31 cellular contexts compared by ENCODE assay signal in the genomic region with DNA sequence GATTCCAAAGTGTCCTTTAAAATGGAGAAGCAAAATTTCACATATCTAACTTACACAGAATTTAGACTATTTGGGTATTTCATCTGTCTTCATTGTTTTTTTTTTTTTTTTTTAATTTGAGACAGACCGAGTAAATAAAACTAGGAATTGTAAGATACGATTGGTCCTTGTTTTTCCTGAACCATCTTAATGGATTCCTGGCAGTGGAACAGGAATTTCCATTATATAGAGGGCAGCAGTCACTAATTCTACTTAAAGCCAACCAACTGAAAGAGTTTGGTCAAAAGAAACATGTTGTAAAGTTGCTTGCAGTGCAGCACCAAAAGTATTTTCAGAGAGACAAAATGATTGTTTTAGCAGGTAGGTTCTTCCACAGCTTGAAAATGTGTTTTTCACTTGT.
"Had no signal": no experiment of that assay in that cellular context is flagged by ENCODE, and none has a peak within 500 bp of the region (broad histone marks: within the 10 kb centered on the region; RNA-seq: fewer than 3 reads in every experiment).

No MANE protein-coding gene starts in this region.

- H3K4me1 ChIP-seq: body of pancreas, esophagus muscularis mucosa, gastroesophageal sphincter had no signal

- H3K9me3 Mint-ChIP-seq: activated T-cell treated with anti-CD3 and anti-CD28 coated beads, Interleukin-2, amount 50 U/mL, for 4 hours; T-helper 2 cell treated with Interferon-gamma antibody and Interleukin-4, amounts not matched to agents 5 μg/mL and 100 μg/mL, for 36 hours had no signal

- H3K4me1 Mint-ChIP-seq: activated T-helper 17 cell treated with anti-CD3 and anti-CD28 coated beads, Interleukin-2, amount 50 U/mL, for 72 hours had no signal

- DNase-seq: activated B cell treated with CpG ODN at 0.5 μM for 24 hours; activated CD4-positive, alpha-beta T cell treated with anti-CD3 and anti-CD28 coated beads for 48 hours; activated CD4-positive, alpha-beta T cell treated with anti-CD3 and anti-CD28 coated beads, Interleukin-2, amount 50 U/mL, for 1 hour; activated CD4-positive, alpha-beta T cell treated with anti-CD3 and anti-CD28 coated beads, Interleukin-2, amount 50 U/mL, for 48 hours; activated CD8-positive, alpha-beta memory T cell treated with anti-CD3 and anti-CD28 coated beads for 24 hours; activated CD8-positive, alpha-beta T cell treated with anti-CD3 and anti-CD28 coated beads for 36 hours; activated effector memory CD4-positive, alpha-beta T cell treated with Interleukin-2 at 50 U/mL for 16 hours; activated gamma-delta T cell treated with Interleukin-2 at 50 U/mL for 16 hours; activated naive CD4-positive, alpha-beta T cell treated with anti-CD3 and anti-CD28 coated beads, Interleukin-2, amount 50 U/mL, for 16 hours; activated naive CD4-positive, alpha-beta T cell treated with Interleukin-2 at 50 U/mL for 16 hours; activated T-cell treated with anti-CD3 and anti-CD28 coated beads, Interleukin-2, amount 50 U/mL, for 4 hours; amniotic stem cell; anterior cingulate cortex; body of pancreas; caudate nucleus; cortex of kidney; dermis blood vessel endothelial cell; effector CD4-positive, alpha-beta T cell; effector memory CD8-positive, alpha-beta T cell; erythroblast; foreskin keratinocyte; heart right ventricle; hippocampal formation; T1000; WERI-Rb-1 had no signal

- H3K4me3 ChIP-seq: body of pancreas, esophagus muscularis mucosa, gastroesophageal sphincter, heart right ventricle had no signal

- ATAC-seq: activated CD4-positive, CD25-positive, alpha-beta regulatory T cell treated with anti-CD3 and anti-CD28 coated beads, Interleukin-2, amount 50 U/mL, for 24 hours; activated CD8-positive, alpha-beta T cell treated with anti-CD3 and anti-CD28 coated beads for 36 hours; activated T-cell treated with anti-CD3 and anti-CD28 coated beads, Interleukin-2, amount 50 U/mL, for 4 hours; activated T-helper 17 cell treated with anti-CD3 and anti-CD28 coated beads, Interleukin-2, amount 50 U/mL, for 72 hours; body of pancreas; effector memory CD8-positive, alpha-beta T cell; foreskin keratinocyte; gastroesophageal sphincter; heart right ventricle had no signal

- H3K27ac ChIP-seq: body of pancreas, esophagus muscularis mucosa, foreskin keratinocyte, gastroesophageal sphincter, heart right ventricle, WERI-Rb-1 had no signal

- H3K4me3 Mint-ChIP-seq: activated B cell treated with CpG ODN at 0.5 μM for 24 hours; activated CD8-positive, alpha-beta T cell treated with anti-CD3 and anti-CD28 coated beads for 36 hours; activated naive CD8-positive, alpha-beta T cell; activated T-cell treated with anti-CD3 and anti-CD28 coated beads, Interleukin-2, amount 50 U/mL, for 4 hours; activated T-helper 17 cell treated with anti-CD3 and anti-CD28 coated beads, Interleukin-2, amount 50 U/mL, for 72 hours; effector memory CD8-positive, alpha-beta T cell; T-helper 2 cell treated with Interferon-gamma antibody and Interleukin-4, amounts not matched to agents 5 μg/mL and 100 μg/mL, for 36 hours had no signal

- H3K36me3 Mint-ChIP-seq: activated naive CD8-positive, alpha-beta T cell had no signal

- H3K36me3 ChIP-seq: esophagus muscularis mucosa, gastroesophageal sphincter, heart right ventricle, WERI-Rb-1 had no signal

- H3K27me3 ChIP-seq: body of pancreas, esophagus muscularis mucosa, foreskin keratinocyte, gastroesophageal sphincter, heart right ventricle had no signal

- H3K9me3 ChIP-seq: body of pancreas, esophagus muscularis mucosa, gastroesophageal sphincter had no signal

- H3K27me3 Mint-ChIP-seq: activated B cell treated with CpG ODN at 0.5 μM for 24 hours; activated CD8-positive, alpha-beta T cell treated with anti-CD3 and anti-CD28 coated beads for 36 hours; activated naive CD8-positive, alpha-beta T cell; activated T-helper 17 cell treated with anti-CD3 and anti-CD28 coated beads, Interleukin-2, amount 50 U/mL, for 72 hours; effector memory CD8-positive, alpha-beta T cell had no signal

- H3K27ac Mint-ChIP-seq: activated B cell treated with CpG ODN at 0.5 μM for 24 hours; activated CD8-positive, alpha-beta T cell treated with anti-CD3 and anti-CD28 coated beads for 36 hours; activated naive CD8-positive, alpha-beta T cell; activated T-helper 17 cell treated with anti-CD3 and anti-CD28 coated beads, Interleukin-2, amount 50 U/mL, for 72 hours; effector memory CD8-positive, alpha-beta T cell; T-helper 2 cell treated with Interferon-gamma antibody and Interleukin-4, amounts not matched to agents 5 μg/mL and 100 μg/mL, for 36 hours had no signal
